22 cellular contexts compared by ENCODE assay signal in the genomic region with DNA sequence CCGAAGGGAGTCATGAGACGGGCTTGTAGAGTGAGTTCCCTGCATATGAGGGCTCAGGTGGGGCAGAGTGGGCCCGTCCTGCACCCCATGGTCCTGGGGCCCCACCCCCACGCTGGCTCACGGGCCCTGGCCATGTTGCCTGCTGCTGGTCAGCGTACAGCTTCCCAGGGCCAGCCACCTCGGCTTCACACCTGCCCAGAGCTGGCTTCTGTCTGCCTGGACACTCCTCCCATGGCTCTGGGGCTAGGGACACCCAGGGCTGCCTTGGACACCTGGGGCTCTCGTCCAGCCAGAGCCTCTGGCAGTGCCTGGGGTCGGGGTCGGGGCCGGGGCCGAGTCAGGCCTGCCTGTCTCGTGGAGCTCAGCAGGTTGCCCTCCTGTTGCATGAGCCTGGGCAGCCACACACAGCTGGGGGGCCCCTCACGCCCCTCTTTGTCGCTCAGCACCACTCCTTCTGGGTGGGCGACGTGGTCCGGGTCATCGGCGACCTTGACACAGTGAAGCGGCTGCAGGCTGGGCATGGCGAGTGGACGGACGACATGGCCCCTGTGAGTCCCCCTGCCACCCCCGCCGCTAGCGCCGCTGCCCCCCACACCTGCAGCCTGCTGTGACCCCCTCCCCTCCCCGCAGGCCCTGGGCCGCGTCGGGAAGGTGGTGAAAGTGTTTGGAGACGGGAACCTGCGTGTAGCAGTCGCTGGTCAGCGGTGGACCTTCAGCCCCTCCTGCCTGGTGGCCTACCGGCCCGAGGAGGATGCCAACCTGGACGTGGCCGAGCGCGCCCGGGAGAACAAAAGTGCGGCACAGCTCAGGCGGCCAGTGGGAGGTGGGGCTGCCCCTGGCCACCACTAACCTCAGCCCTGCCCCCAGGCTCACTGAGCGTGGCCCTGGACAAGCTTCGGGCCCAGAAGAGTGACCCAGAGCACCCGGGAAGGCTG. TPM values are rescaled to one million over a fixed set of nuclear protein-coding genes. Genes with fewer than 3 reads are reported as not detected.
DNase-seq lines count a peak whose midpoint lies in the region; ATAC-seq and TF ChIP-seq lines count a peak whose summit lies in the region.
"Had no signal": no experiment of that assay in that cellular context is flagged by ENCODE, and none has a peak within 500 bp of the region (broad histone marks: within the 10 kb centered on the region; RNA-seq: fewer than 3 reads in every experiment).

No MANE protein-coding gene starts in this region.

- no peak overlapping the region for H2BK12ac ChIP-seq in H9 (ENCODE audit: insufficient read length, low read depth, low read length)

- no peak overlapping the region for H3T11ph ChIP-seq in H9 (ENCODE audit: low read length)

- no peak overlapping the region for H3K18ac ChIP-seq in H9 (ENCODE audit: insufficient read length, low read depth, low read length)

- H3K79me1 ChIP-seq in H9 (ENCODE audit: insufficient read depth, low read depth, low read length, poor library complexity, severe bottlenecking) = no peaks in the 10 kb centered on the region

- H2BK120ac ChIP-seq in H9 (ENCODE audit: low read depth, low read length, poor library complexity, severe bottlenecking) = no peak overlapping the region

- intact Hi-C loops in right cardiac atrium (cut with DNase I) = no loop called here
- intact Hi-C loops in psoas muscle (cut with DNase I) = no loop called here

- H4K91ac ChIP-seq in H9 (ENCODE audit: insufficient read length, low read depth, low read length) = no peak overlapping the region

- H3K79me2 ChIP-seq in H9 (ENCODE audit: insufficient read depth, low read length) = no peaks in the 10 kb centered on the region
- no peaks in the 10 kb centered on the region for H3K79me2 ChIP-seq in SK-N-SH (ENCODE audit: insufficient read depth)

- peak; percentile 11 for DNase-seq in GM06990 (ENCODE audit: extremely low read depth, insufficient read length)
- peak; percentile 26 for DNase-seq in H9
- DNase-seq in right cardiac atrium = peak; percentile 20 to 61 (median 55)
- DNase-seq in psoas muscle = peak; percentile 15 to 49
- DNase-seq in substantia nigra (lab: John Stamatoyannopoulos, UW) = no peak
- no peak for DNase-seq in globus pallidus (ENCODE audit: low spot score)
- DNase-seq in SK-N-SH = no peak
- DNase-seq: DMS79; effector memory CD8-positive, alpha-beta T cell; GM23248; NCI-H1048; NCI-H2029 treated with DMSO at 0.1 percent for 48 hours; NCI-H345; NCI-H82; SHP77 treated with DMSO at 0.1 percent for 48 hours; stimulated activated CD4-positive, alpha-beta T cell treated with anti-CD3 and anti-CD28 coated beads, Interleukin-1b, Interleukin-23, amount 100 ng/mL, for 48 hours had no signal

- H3K4me1 ChIP-seq in H9 (ENCODE audit: insufficient read depth, low read length) (no peaks in the 10 kb centered on the region), right cardiac atrium (ENCODE audit: control insufficient read depth, insufficient read depth, low read length) (no peaks in the 10 kb centered on the region), psoas muscle (peaks cover 29% of the 10 kb centered on the region), SK-N-SH (ENCODE audit: control insufficient read depth in 1 of 2, insufficient read depth in 2 of 2, low read depth in 1 of 2, low read length in 1 of 2) (no peaks in the 10 kb centered on the region; a peak in 1 of 4 replicates)

- TF ChIP-seq EP300 in SK-N-SH (IDR thresholded peaks at IDR 0.05; ENCODE audit: borderline replicate concordance in 1 of 2, low read depth in 1 of 2, low read length in 1 of 2) = no peak

- CTCF ChIA-PET in SK-N-SH (lab: Yijun Ruan, JAX) = no interaction called here

- H3K23me2 ChIP-seq in H9 (ENCODE audit: insufficient read length, low read depth, low read length, poor library complexity, severe bottlenecking) = peaks cover under 1% of the 10 kb centered on the region

- H3K9me2 ChIP-seq in SK-N-SH = no peaks in the 10 kb centered on the region

- no peak overlapping the region for H2BK5ac ChIP-seq in H9 (ENCODE audit: insufficient read length, low read length)

- ATAC-seq in right cardiac atrium (no peak), psoas muscle (no peak)
- ATAC-seq: effector memory CD8-positive, alpha-beta T cell; T-cell had no signal

- H3K23ac ChIP-seq in H9 (ENCODE audit: insufficient read length, low read depth, low read length) = no peak overlapping the region

- H3K4me3 ChIP-seq in GM06990 (replicated peaks; ENCODE audit: low read depth, low read length) = no peak overlapping the region
- H3K4me3 ChIP-seq in right cardiac atrium (ENCODE audit: low read length) = no peak overlapping the region
- no peak overlapping the region for H3K4me3 ChIP-seq in psoas muscle
- no peak overlapping the region for H3K4me3 ChIP-seq in SK-N-SH (ENCODE audit: low read depth in 2 of 2, low read length in 1 of 2)
- H3K4me3 ChIP-seq: GM23248 had no signal

- H3K27me3 ChIP-seq in GM06990 (replicated peaks; ENCODE audit: control insufficient read depth, insufficient read depth, low read length) = no peaks in the 10 kb centered on the region
- H3K27me3 ChIP-seq in H9 (ENCODE audit: insufficient read depth, low read length) = no peaks in the 10 kb centered on the region; the same call in 1 of the 2 replicates
- H3K27me3 ChIP-seq in right cardiac atrium (ENCODE audit: control insufficient read depth, insufficient read depth) = no peaks in the 10 kb centered on the region
- no peaks in the 10 kb centered on the region for H3K27me3 ChIP-seq in psoas muscle (ENCODE audit: insufficient read depth in 3 of 3, low read length in 2 of 3)
- H3K27me3 ChIP-seq in SK-N-SH (ENCODE audit: insufficient read depth) = no peaks in the 10 kb centered on the region

- H4K5ac ChIP-seq in H9 (ENCODE audit: insufficient read length, low read depth, low read length) = no peak overlapping the region

- no peak overlapping the region for H4K8ac ChIP-seq in H9 (replicated peaks; ENCODE audit: insufficient read length, low read depth, low read length)

- no peak overlapping the region for H2AK5ac ChIP-seq in H9 (ENCODE audit: insufficient read length, low read length)

- peaks cover 8% of the 10 kb centered on the region for H3K27me3 Mint-ChIP-seq in H9 (ENCODE audit: low read depth)
- H3K27me3 Mint-ChIP-seq: activated naive CD8-positive, alpha-beta T cell; effector memory CD8-positive, alpha-beta T cell had no signal

- H3K14ac ChIP-seq in H9 (ENCODE audit: insufficient read depth, low read length) = no peak overlapping the region

- TF ChIP-seq CTCF in GM06990 (IDR thresholded peaks at IDR 0.05; ENCODE audit: insufficient read depth, low read length, poor library complexity, severe bottlenecking) (no peak), H9 (conservative IDR thresholded peaks at IDR 0.05) (no peak), psoas muscle (IDR thresholded peaks at IDR 0.05) (no peak), SK-N-SH (IDR thresholded peaks at IDR 0.05) (no peak)

- no peaks in the 10 kb centered on the region for H4K20me1 ChIP-seq in H9 (ENCODE audit: control insufficient read depth, insufficient read depth, insufficient read length)
- no peaks in the 10 kb centered on the region for H4K20me1 ChIP-seq in SK-N-SH (ENCODE audit: insufficient read depth)

- H3K27ac ChIP-seq in H9 (ENCODE audit: insufficient read length, low read depth, low read length) (no peak overlapping the region), right cardiac atrium (ENCODE audit: low read length) (no peak overlapping the region), psoas muscle (no peak overlapping the region), substantia nigra (ENCODE audit: low read depth, low read length, poor library complexity, severe bottlenecking) (no peak overlapping the region), SK-N-SH (ENCODE audit: low read depth in 2 of 2, low read length in 1 of 2) (no peak overlapping the region)
- H3K27ac ChIP-seq: GM23248, HL-60 had no signal

- no peak for TF ChIP-seq RAD21 in SK-N-SH (IDR thresholded peaks at IDR 0.05; ENCODE audit: low read length)

- peaks cover 0 to 2% (median 0%) of the 10 kb centered on the region in 3 experiments; a peak in 1 of 7 replicates for H3K36me3 Mint-ChIP-seq in H9 (ENCODE audit: insufficient read depth in 1 of 3, low read depth in 3 of 3)
- H3K36me3 Mint-ChIP-seq: activated naive CD8-positive, alpha-beta T cell; T-cell had no signal

- no CpG with 5 or more reads among the region's 48 CpGs for WGBS in H9 (ENCODE audit: extremely low coverage, insufficient read length, low lambda C conversion rate)
- WGBS in right cardiac atrium = 93% methylated on average over 48 of the region's 48 CpGs
- 88 to 93% (median 91%) methylated on average over 41 to 48 of the region's 48 CpGs for WGBS in psoas muscle, 3 donors
- WGBS in SK-N-SH (ENCODE audit: low lambda C conversion rate) = 91% methylated on average over 22 of the region's 48 CpGs

- H3F3A ChIP-seq in SK-N-SH (replicated peaks; ENCODE audit: insufficient read depth) = no peaks in the 10 kb centered on the region

- H3K4me2 ChIP-seq in H9 (ENCODE audit: insufficient read depth, insufficient read length, low read length) (no peak overlapping the region), SK-N-SH (no peak overlapping the region)

- H3K9ac ChIP-seq in H9 (ENCODE audit: extremely low read depth, insufficient read length, low read length) = no peak overlapping the region
- H3K9ac ChIP-seq in SK-N-SH = no peak overlapping the region
- H3K9ac ChIP-seq: GM23248 had no signal

- H3K4ac ChIP-seq in H9 (ENCODE audit: low read depth, low read length) = no peak overlapping the region

- H3K56ac ChIP-seq in H9 (ENCODE audit: insufficient read length, low read depth, low read length) = no peak overlapping the region

- H2AFZ ChIP-seq in H9 (ENCODE audit: low read length) = no peak overlapping the region
- no peak overlapping the region for H2AFZ ChIP-seq in SK-N-SH (ENCODE audit: low read depth)
- H2AFZ ChIP-seq: GM23248 had no signal

- H3K36me3 ChIP-seq in GM06990 (ENCODE audit: control insufficient read depth, insufficient read depth, low read length) (no peaks in the 10 kb centered on the region), psoas muscle (ENCODE audit: insufficient read depth in 1 of 2, low read depth in 1 of 2) (peaks cover 4 to 51% of the 10 kb centered on the region in 2 donors), SK-N-SH (replicated peaks in 1 of 2; ENCODE audit: control insufficient read depth in 1 of 2, insufficient read depth in 2 of 2, low read length in 1 of 2) (peaks cover 0 to 5% of the 10 kb centered on the region in 2 experiments)

- H3K9me3 ChIP-seq in H9 (ENCODE audit: control insufficient read depth, low read depth, low read length) = no peaks in the 10 kb centered on the region
- H3K9me3 ChIP-seq in right cardiac atrium (ENCODE audit: control insufficient read depth, low read length) = no peaks in the 10 kb centered on the region
- H3K9me3 ChIP-seq in psoas muscle = no peaks in the 10 kb centered on the region
- no peaks in the 10 kb centered on the region for H3K9me3 ChIP-seq in SK-N-SH

- no peak overlapping the region for H3K4me3 Mint-ChIP-seq in H9
- H3K4me3 Mint-ChIP-seq: activated naive CD8-positive, alpha-beta T cell; effector memory CD8-positive, alpha-beta T cell; nephron; T-cell had no signal

- POLR2A ChIA-PET in SK-N-SH (lab: Yijun Ruan, JAX) = interaction anchor here (0.6 kb wide), 1 partner anchor 259 kb away, joined by 3 read pairs; no protein-coding TSS in a partner anchor

- H3K4me1 Mint-ChIP-seq in H9 = peaks cover 2% of the 10 kb centered on the region in 2 experiments; a peak in 2 of 4 replicates
- H3K4me1 Mint-ChIP-seq: nephron had no signal

- no peaks in the 10 kb centered on the region for H3K9me3 Mint-ChIP-seq in H9
- H3K9me3 Mint-ChIP-seq: activated T-helper 2 cell treated with anti-CD3 and anti-CD28 coated beads, Interferon-gamma antibody, Interleukin-2, Interleukin-4, amounts not matched to agents 10 μg/mL and 5 μg/mL and 100 μg/mL, durations not matched to agents 14 hours and 24 hours and 36 hours; effector memory CD8-positive, alpha-beta T cell; nephron; T-cell had no signal

- H2BK20ac ChIP-seq in H9 (ENCODE audit: low read depth, low read length, poor library complexity, severe bottlenecking) = no peak overlapping the region

- H2BK15ac ChIP-seq in H9 (ENCODE audit: low read depth, low read length) = no peak overlapping the region

- no peak overlapping the region for H3K27ac Mint-ChIP-seq in H9
- H3K27ac Mint-ChIP-seq: activated naive CD8-positive, alpha-beta T cell; activated T-helper 2 cell treated with anti-CD3 and anti-CD28 coated beads, Interferon-gamma antibody, Interleukin-2, Interleukin-4, amounts not matched to agents 10 μg/mL and 5 μg/mL and 100 μg/mL, durations not matched to agents 14 hours and 24 hours and 36 hours; nephron; T-cell had no signal

RNA-seq across cellular contexts. Expression of a gene that starts 5.5 kb away (rescaled TPM):
- total RNA-seq in H9 (2021) (12.5 and 13.7 TPM in 2 replicates), right cardiac atrium (10 to 100 TPM; 18.7 to 22.4 (median 19.9) TPM), psoas muscle (1 to 10 TPM in 1 of 4 donors, under 1 TPM in 2, not detected in 1; 0.32 to 1.8 (median 0.64) TPM)
- polyA plus RNA-seq in right cardiac atrium (15.8 TPM), psoas muscle (under 1 TPM in 2 of 3 donors, not detected in 1; 0.25 to 0.29 TPM), SK-N-SH (2012; rRNA removed) (0.96 and 1.2 TPM in 2 replicates)
- polyA plus RNA-seq in SK-N-SH (2012; cell fraction: cytosol; rRNA removed) = 0.10 and 0.15 TPM in 2 replicates
- polyA plus RNA-seq in SK-N-SH (2012; cell fraction: nucleus; rRNA removed) = 9.6 and 17.1 TPM in 2 replicates
- total RNA-seq: GM23248 had no signal

RNA-seq across cellular contexts. Expression of a gene that starts 11.2 kb away (rescaled TPM):
- total RNA-seq in H9 (2021) (77.8 and 78.9 TPM in 2 replicates), right cardiac atrium (10 to 100 TPM; 49.5 to 77.8 (median 65.5) TPM), psoas muscle (100 to 1,000 TPM in 1 of 4 donors, 10 to 100 TPM in 3; 66.5 to 106 (median 75.4) TPM)
- polyA plus RNA-seq in right cardiac atrium (52.5 TPM), psoas muscle (10 to 100 TPM; 41.8 to 80.5 (median 78.7) TPM), SK-N-SH (2012; rRNA removed) (40.4 and 45.4 TPM in 2 replicates)
- 9.2 and 14.6 TPM in 2 replicates for polyA plus RNA-seq in SK-N-SH (2012; cell fraction: cytosol; rRNA removed)
- 262 and 389 TPM in 2 replicates for polyA plus RNA-seq in SK-N-SH (2012; cell fraction: nucleus; rRNA removed)

RNA-seq across cellular contexts. Expression of a gene that starts 26.5 kb away (rescaled TPM):
- total RNA-seq in H9 (2021) (15.2 TPM in 2 replicates), right cardiac atrium (under 1 TPM; 0.47 to 0.97 (median 0.80) TPM), psoas muscle (under 1 TPM in 3 of 4 donors, not detected in 1; 0.44 to 0.89 (median 0.82) TPM)
- polyA plus RNA-seq in right cardiac atrium (0.68 TPM), psoas muscle (under 1 TPM; 0.15 to 0.96 (median 0.34) TPM), SK-N-SH (2012; rRNA removed) (4.8 and 6.7 TPM in 2 replicates)
- polyA plus RNA-seq in SK-N-SH (2012; cell fraction: cytosol; rRNA removed) = 2.4 and 5.1 TPM in 2 replicates
- polyA plus RNA-seq in SK-N-SH (2012; cell fraction: nucleus; rRNA removed) = 2.7 and 3.8 TPM in 2 replicates
- total RNA-seq: skeletal muscle tissue had no signal

RNA-seq across cellular contexts. Expression of a gene that starts 32.3 kb away (rescaled TPM):
- total RNA-seq in H9 (2021) = 30.1 and 33.3 TPM in 2 replicates
- 10 to 100 TPM; 18.8 to 20.6 (median 19.7) TPM for total RNA-seq in right cardiac atrium
- polyA plus RNA-seq in right cardiac atrium = 27.0 TPM
- 10 to 100 TPM; 30.6 to 43.0 (median 36.4) TPM for total RNA-seq in psoas muscle
- 10 to 100 TPM; 42.1 to 72.8 (median 55.2) TPM for polyA plus RNA-seq in psoas muscle
- polyA plus RNA-seq in SK-N-SH (2012; rRNA removed) = 11.3 and 15.0 TPM in 2 replicates
- 13.7 and 15.0 TPM in 2 replicates for polyA plus RNA-seq in SK-N-SH (2012; cell fraction: cytosol; rRNA removed)
- polyA plus RNA-seq in SK-N-SH (2012; cell fraction: nucleus; rRNA removed) = 31.3 and 32.9 TPM in 2 replicates

RNA-seq across cellular contexts. Expression of a gene that starts 51.8 kb away (rescaled TPM):
- 179 and 186 TPM in 2 replicates for total RNA-seq in H9 (2021)
- total RNA-seq in right cardiac atrium = 100 to 1,000 TPM; 112 to 115 (median 113) TPM
- 130 TPM for polyA plus RNA-seq in right cardiac atrium
- 100 to 1,000 TPM; 130 to 185 (median 167) TPM for total RNA-seq in psoas muscle
- 100 to 1,000 TPM; 137 to 207 (median 192) TPM for polyA plus RNA-seq in psoas muscle
- polyA plus RNA-seq in SK-N-SH (2012; rRNA removed) = 73.6 and 104 TPM in 2 replicates
- 90.3 and 97.8 TPM in 2 replicates for polyA plus RNA-seq in SK-N-SH (2012; cell fraction: cytosol; rRNA removed)
- 72.0 and 84.8 TPM in 2 replicates for polyA plus RNA-seq in SK-N-SH (2012; cell fraction: nucleus; rRNA removed)

Comparison
In these comparisons a context has a peak if more than half of its experiments do, and no peak if none do; other contexts are left out.
1. DNase-seq: peak in GM06990 (single experiment), H9 (single experiment), right cardiac atrium (3 of 3) and psoas muscle (2 of 2); none in substantia nigra (0 of 49), globus pallidus (single experiment) and SK-N-SH (single experiment).